1 cellular context compared by ENCODE assay signal in genomic region chr5:17275279-17276158, GRCh38.
TF ChIP-seq lines count a peak whose summit lies in the region.

No MANE protein-coding gene starts in this region.

TF ChIP-seq in K562, 482 proteins besides CTCF, POLR2A, EP300 and RAD21 (continued from another document):
- TF ChIP-seq ZNF318 (IDR thresholded peaks at IDR 0.05; ENCODE audit: borderline replicate concordance in 1 of 2, low read depth in 1 of 2) (no peak), GTF2F1 (IDR thresholded peaks at IDR 0.05; ENCODE audit: low read depth, low read length) (no peak), TCF15 (CRISPR knock-in tag; IDR thresholded peaks at IDR 0.05) (no peak), SIX5 (IDR thresholded peaks at IDR 0.05; ENCODE audit: borderline replicate concordance in 1 of 2, insufficient read depth in 1 of 2, low read depth in 1 of 2, low read length in 2 of 2) (no peak), GMEB1 (CRISPR knock-in tag; IDR thresholded peaks at IDR 0.05) (no peak), NKRF (IDR thresholded peaks at IDR 0.05; ENCODE audit: borderline replicate concordance) (no peak), RBM25 (IDR thresholded peaks at IDR 0.05; ENCODE audit: low read depth, low read length, severe bottlenecking) (no peak), ZNF277 (CRISPR knock-in tag; IDR thresholded peaks at IDR 0.05; ENCODE audit: borderline replicate concordance) (no peak)
TF ChIP-seq in K562: peak in this region for 0.
